ENCODE assay signal across 2 cellular contexts in genomic region chr2:222982909-222983265, GRCh38.
TF ChIP-seq lines count a peak whose summit lies in the region.

No MANE protein-coding gene starts in this region.

TF ChIP-seq in A549, 52 proteins besides CTCF, POLR2A, EP300 and RAD21 (continued from another document):
- TF ChIP-seq, protein P1, sequence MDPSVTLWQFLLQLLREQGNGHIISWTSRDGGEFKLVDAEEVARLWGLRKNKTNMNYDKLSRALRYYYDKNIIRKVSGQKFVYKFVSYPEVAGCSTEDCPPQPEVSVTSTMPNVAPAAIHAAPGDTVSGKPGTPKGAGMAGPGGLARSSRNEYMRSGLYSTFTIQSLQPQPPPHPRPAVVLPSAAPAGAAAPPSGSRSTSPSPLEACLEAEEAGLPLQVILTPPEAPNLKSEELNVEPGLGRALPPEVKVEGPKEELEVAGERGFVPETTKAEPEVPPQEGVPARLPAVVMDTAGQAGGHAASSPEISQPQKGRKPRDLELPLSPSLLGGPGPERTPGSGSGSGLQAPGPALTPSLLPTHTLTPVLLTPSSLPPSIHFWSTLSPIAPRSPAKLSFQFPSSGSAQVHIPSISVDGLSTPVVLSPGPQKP (IDR thresholded peaks at IDR 0.05; ENCODE audit: low read depth, low read length), result no peak
- TF ChIP-seq RFX5 (IDR thresholded peaks at IDR 0.05), result no peak
- no peak for TF ChIP-seq USF2 (IDR thresholded peaks at IDR 0.05)
- TF ChIP-seq, protein P2, sequence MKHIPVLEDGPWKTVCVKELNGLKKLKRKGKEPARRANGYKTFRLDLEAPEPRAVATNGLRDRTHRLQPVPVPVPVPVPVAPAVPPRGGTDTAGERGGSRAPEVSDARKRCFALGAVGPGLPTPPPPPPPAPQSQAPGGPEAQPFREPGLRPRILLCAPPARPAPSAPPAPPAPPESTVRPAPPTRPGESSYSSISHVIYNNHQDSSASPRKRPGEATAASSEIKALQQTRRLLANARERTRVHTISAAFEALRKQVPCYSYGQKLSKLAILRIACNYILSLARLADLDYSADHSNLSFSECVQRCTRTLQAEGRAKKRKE (CRISPR knock-in tag; IDR thresholded peaks at IDR 0.05; ENCODE audit: low read depth), result no peak
- TF ChIP-seq MAFK (IDR thresholded peaks at IDR 0.05; ENCODE audit: partially characterized antibody), result no peak
- no peak for TF ChIP-seq NPAS2 (CRISPR knock-in tag; IDR thresholded peaks at IDR 0.05; ENCODE audit: borderline replicate concordance)
- TF ChIP-seq, protein P3, sequence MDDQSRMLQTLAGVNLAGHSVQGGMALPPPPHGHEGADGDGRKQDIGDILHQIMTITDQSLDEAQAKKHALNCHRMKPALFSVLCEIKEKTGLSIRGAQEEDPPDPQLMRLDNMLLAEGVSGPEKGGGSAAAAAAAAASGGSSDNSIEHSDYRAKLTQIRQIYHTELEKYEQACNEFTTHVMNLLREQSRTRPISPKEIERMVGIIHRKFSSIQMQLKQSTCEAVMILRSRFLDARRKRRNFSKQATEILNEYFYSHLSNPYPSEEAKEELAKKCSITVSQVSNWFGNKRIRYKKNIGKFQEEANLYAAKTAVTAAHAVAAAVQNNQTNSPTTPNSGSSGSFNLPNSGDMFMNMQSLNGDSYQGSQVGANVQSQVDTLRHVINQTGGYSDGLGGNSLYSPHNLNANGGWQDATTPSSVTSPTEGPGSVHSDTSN (IDR thresholded peaks at IDR 0.05), result no peak
- TF ChIP-seq ZNF302 (CRISPR knock-in tag; IDR thresholded peaks at IDR 0.05), result no peak

TF ChIP-seq in IMR-90, 13 proteins besides CTCF, POLR2A, EP300 and RAD21 (continued from another document):
- TF ChIP-seq, protein P1 (IDR thresholded peaks at IDR 0.05; ENCODE audit: borderline replicate concordance, low read depth, low read length), result no peak
- TF ChIP-seq NFE2L2 (IDR thresholded peaks at IDR 0.05; ENCODE audit: low read depth, low read length), result no peak
- no peak for TF ChIP-seq CHD1 (IDR thresholded peaks at IDR 0.05; ENCODE audit: low read depth, low read length)
- TF ChIP-seq FOS (IDR thresholded peaks at IDR 0.05; ENCODE audit: low read depth, low read length), result no peak
